Comparison of ENCODE assay signal across 8 cellular contexts in genomic region chr15:40806672-40807027, GRCh38. TPM values are rescaled to one million over a fixed set of nuclear protein-coding genes. Genes with fewer than 3 reads are reported as not detected.
DNase-seq lines count a peak whose midpoint lies in the region; ATAC-seq, FAIRE-seq and TF ChIP-seq lines count a peak whose summit lies in the region.

No MANE protein-coding gene starts in this region.

- H3K4me1 ChIP-seq in astrocyte (ENCODE audit: insufficient read depth, low read length) (peaks cover 14% of the 10 kb centered on the region), lower lobe of right lung (peaks cover 30% of the 10 kb centered on the region), upper lobe of right lung (peaks cover 22% of the 10 kb centered on the region)

- H3K27me3 ChIP-seq in astrocyte (ENCODE audit: insufficient read depth, low read length) (no peaks in the 10 kb centered on the region), lower lobe of right lung (ENCODE audit: low read depth) (no peaks in the 10 kb centered on the region), upper lobe of right lung (no peaks in the 10 kb centered on the region)

- CTCF ChIA-PET in activated naive CD4-positive, alpha-beta T cell treated with anti-CD3 and anti-CD28 coated beads, Interleukin-2, amount 10 ng/mL, durations not matched to agents 7 days and 5 days (lab: Charles Lee), result interaction anchor here (0.7 kb wide), 2 partner anchors 22 to 87 kb away, joined by 3 read pairs; partner anchors contain the start of gene VPS18

- no peak for FAIRE-seq in astrocyte (lab: Jason Lieb, UNC)

- peaks cover 55% of the 10 kb centered on the region for H3K79me2 ChIP-seq in astrocyte (ENCODE audit: insufficient read depth, low read length)

- H4K20me1 ChIP-seq in astrocyte (ENCODE audit: insufficient read depth, low read length), result peaks cover 19% of the 10 kb centered on the region

- H3K36me3 ChIP-seq in astrocyte (ENCODE audit: insufficient read depth, low read length) (peaks cover 4% of the 10 kb centered on the region), lower lobe of right lung (peaks cover 14% of the 10 kb centered on the region), upper lobe of right lung (peaks cover 10% of the 10 kb centered on the region)

- ATAC-seq in lower lobe of right lung (peak in 1 of 2 donors; percentile 1), upper lobe of right lung (no peak), HG03378 (IDR thresholded peaks at IDR 0.05; ENCODE audit: unreplicated experiment) (no peak), HG03095 (IDR thresholded peaks at IDR 0.05; ENCODE audit: unreplicated experiment) (no peak)

- intact Hi-C loops in lower lobe of right lung (cut with DNase I), result no loop called here
- intact Hi-C loops in upper lobe of right lung (cut with DNase I), result no loop called here

- DNase-seq in activated naive CD4-positive, alpha-beta T cell treated with anti-CD3 and anti-CD28 coated beads, Interleukin-2, amount 10 ng/mL, durations not matched to agents 7 days and 5 days, result no peak
- no peak for DNase-seq in activated naive CD4-positive, alpha-beta T cell treated with anti-CD3 and anti-CD28 coated beads, Interleukin-2, amount 50 U/mL, for 16 hours
- DNase-seq in astrocyte (ENCODE audit: low read depth) (no peak), lower lobe of right lung (no peak), upper lobe of right lung (no peak), GDM1 (lab: John Stamatoyannopoulos, UW) (no peak)

- peak overlapping the region; percentile 99 for H2AFZ ChIP-seq in astrocyte (ENCODE audit: low read depth, low read length)

- H3K4me3 ChIP-seq in astrocyte (ENCODE audit: insufficient read depth, low read depth, low read length) (peak overlapping the region; percentile 97), lower lobe of right lung (peak overlapping the region; percentile 98), upper lobe of right lung (peak overlapping the region; percentile 69)

- peak overlapping the region; percentile 99 for H3K27ac Mint-ChIP-seq in activated naive CD4-positive, alpha-beta T cell treated with anti-CD3 and anti-CD28 coated beads, Interleukin-2, amount 10 ng/mL, durations not matched to agents 7 days and 5 days
- peak overlapping the region; percentile 84 for H3K27ac Mint-ChIP-seq in astrocyte (ENCODE audit: unreplicated experiment)

- peak overlapping the region; percentile 88 for H3K4me2 ChIP-seq in astrocyte (ENCODE audit: low read length)

- peak overlapping the region; percentile 97 for H3K4me3 Mint-ChIP-seq in activated naive CD4-positive, alpha-beta T cell treated with anti-CD3 and anti-CD28 coated beads, Interleukin-2, amount 10 ng/mL, durations not matched to agents 7 days and 5 days
- peak overlapping the region; percentile 92 for H3K4me3 Mint-ChIP-seq in astrocyte (ENCODE audit: unreplicated experiment)

- H3K9ac ChIP-seq in astrocyte (ENCODE audit: low read length), result peak overlapping the region; percentile 93

- no peaks in the 10 kb centered on the region for H3K27me3 Mint-ChIP-seq in activated naive CD4-positive, alpha-beta T cell treated with anti-CD3 and anti-CD28 coated beads, Interleukin-2, amount 10 ng/mL, durations not matched to agents 7 days and 5 days
- H3K27me3 Mint-ChIP-seq in astrocyte (ENCODE audit: low read depth, unreplicated experiment), result no peaks in the 10 kb centered on the region

- TF ChIP-seq CTCF in astrocyte (IDR thresholded peaks at IDR 0.05; ENCODE audit: insufficient read depth, low read depth, low read length) (no peak), lower lobe of right lung (IDR thresholded peaks at IDR 0.05) (no peak), upper lobe of right lung (IDR thresholded peaks at IDR 0.05) (no peak)

- no peaks in the 10 kb centered on the region for H3K9me3 Mint-ChIP-seq in activated naive CD4-positive, alpha-beta T cell treated with anti-CD3 and anti-CD28 coated beads, Interleukin-2, amount 10 ng/mL, durations not matched to agents 7 days and 5 days
- no peaks in the 10 kb centered on the region for H3K9me3 Mint-ChIP-seq in astrocyte (ENCODE audit: unreplicated experiment)

- peaks cover 16% of the 10 kb centered on the region for H3K36me3 Mint-ChIP-seq in activated naive CD4-positive, alpha-beta T cell treated with anti-CD3 and anti-CD28 coated beads, Interleukin-2, amount 10 ng/mL, durations not matched to agents 7 days and 5 days
- H3K36me3 Mint-ChIP-seq in astrocyte (ENCODE audit: low read depth, unreplicated experiment), result no peaks in the 10 kb centered on the region

- H3K27ac ChIP-seq in astrocyte (ENCODE audit: low read depth, low read length) (peak overlapping the region; percentile 79), lower lobe of right lung (peak overlapping the region; percentile 95), upper lobe of right lung (peak overlapping the region; percentile 91)

- H3K4me1 Mint-ChIP-seq in activated naive CD4-positive, alpha-beta T cell treated with anti-CD3 and anti-CD28 coated beads, Interleukin-2, amount 10 ng/mL, durations not matched to agents 7 days and 5 days, result peaks cover 35% of the 10 kb centered on the region
- H3K4me1 Mint-ChIP-seq in astrocyte (ENCODE audit: low read depth, unreplicated experiment), result peaks cover 8% of the 10 kb centered on the region

- H3K9me3 ChIP-seq in astrocyte (ENCODE audit: insufficient read depth, low read depth, low read length), result no peaks in the 10 kb centered on the region
- no peaks in the 10 kb centered on the region for H3K9me3 ChIP-seq in lower lobe of right lung
- no peaks in the 10 kb centered on the region for H3K9me3 ChIP-seq in upper lobe of right lung

RNA-seq across cellular contexts. Expression of gene ZFYVE19, which starts 0.2 kb away (rescaled TPM):
- total RNA-seq in astrocyte (13.0 and 13.2 TPM in 2 replicates), lower lobe of right lung (29.6 TPM), upper lobe of right lung (26.7 TPM)

RNA-seq across cellular contexts. Expression of gene DNAJC17, which starts 0.6 kb away (rescaled TPM):
- total RNA-seq in astrocyte (21.0 and 27.2 TPM in 2 replicates), lower lobe of right lung (28.4 TPM), upper lobe of right lung (30.7 TPM)

RNA-seq across cellular contexts. Expression of gene PPP1R14D, which starts 21.9 kb away (rescaled TPM):
- total RNA-seq in astrocyte (not detected in 2 replicates), lower lobe of right lung (0.53 TPM), upper lobe of right lung (1.3 TPM)

RNA-seq across cellular contexts. Expression of gene C15orf62, which starts 36.9 kb away (rescaled TPM):
- 0.19 TPM in 1 of 2 replicates, not detected in the other for total RNA-seq in astrocyte
- 2.4 TPM for total RNA-seq in lower lobe of right lung
- 0.96 TPM for total RNA-seq in upper lobe of right lung

RNA-seq across cellular contexts. Expression of gene SPINT1, which starts 37.2 kb away (rescaled TPM):
- total RNA-seq in astrocyte (30.1 and 40.3 TPM in 2 replicates), lower lobe of right lung (76.5 TPM), upper lobe of right lung (96.8 TPM)
